ENCODE assay signal across 8 cellular contexts in the genomic region with DNA sequence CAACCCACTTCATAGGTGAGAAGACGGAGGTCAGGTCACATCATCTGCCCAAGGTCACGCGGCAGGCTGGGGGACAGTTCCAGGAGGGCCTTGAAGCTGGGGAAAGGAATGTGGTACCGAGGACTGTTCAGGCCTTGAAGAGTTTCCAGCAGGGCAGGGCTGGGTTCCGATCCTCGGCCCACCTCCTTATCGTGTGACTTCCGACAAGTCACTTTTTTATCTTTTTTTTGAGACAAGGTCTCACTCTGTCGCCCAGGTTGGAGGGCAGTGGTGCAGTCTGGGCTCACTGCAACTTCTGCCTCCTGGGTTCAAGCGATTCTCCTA. TPM values are rescaled to one million over a fixed set of nuclear protein-coding genes. Genes with fewer than 3 reads are reported as not detected.
A peak's percentile ranks its signal among the peaks of the same experiment; 100 is the strongest.
DNase-seq lines count a peak whose midpoint lies in the region; ATAC-seq and TF ChIP-seq lines count a peak whose summit lies in the region.

No MANE protein-coding gene starts in this region.

- no peak for TF ChIP-seq CTCF in epithelial cell of proximal tubule (conservative IDR thresholded peaks at IDR 0.05; ENCODE audit: low read depth, low read length)

- ATAC-seq in GM21390 (IDR thresholded peaks at IDR 0.05; ENCODE audit: unreplicated experiment) (no peak), HG03571 (IDR thresholded peaks at IDR 0.05; ENCODE audit: unreplicated experiment) (no peak)

- no peaks in the 10 kb centered on the region for H3K27me3 ChIP-seq in SJCRH30
- no peaks in the 10 kb centered on the region for H3K27me3 ChIP-seq in neuron (ENCODE audit: insufficient read depth, low read length)

- no peak overlapping the region for H2AFZ ChIP-seq in neuron (ENCODE audit: low read depth, low read length)

- peak overlapping the region; percentile 48 for H3K27ac ChIP-seq in SJCRH30

- DNase-seq in EH (ENCODE audit: low read depth) (peak; percentile 45), SJCRH30 (no peak), epithelial cell of proximal tubule (ENCODE audit: low read depth) (no peak), AML-193 (lab: John Stamatoyannopoulos, UW) (no peak)
- no peak for DNase-seq in central memory CD4-positive, alpha-beta T cell

- H3K9me3 ChIP-seq in SJCRH30 (replicated peaks): no peaks in the 10 kb centered on the region
- no peaks in the 10 kb centered on the region for H3K9me3 ChIP-seq in neuron (ENCODE audit: low read length)

- H3K4me1 ChIP-seq in SJCRH30 (no peaks in the 10 kb centered on the region), neuron (ENCODE audit: insufficient read depth, low read length) (peaks cover 14% of the 10 kb centered on the region)

- H3K36me3 ChIP-seq in SJCRH30 (no peaks in the 10 kb centered on the region; the same call in 1 of the 2 replicates), neuron (ENCODE audit: insufficient read depth, low read length) (peaks cover 21% of the 10 kb centered on the region)

- H3K4me3 ChIP-seq in SJCRH30: peak overlapping the region; percentile 92
- H3K4me3 ChIP-seq in epithelial cell of proximal tubule (ENCODE audit: low read depth, low read length): peak overlapping the region; percentile 86
- peak overlapping the region; percentile 90 for H3K4me3 ChIP-seq in neuron (ENCODE audit: low read length)

RNA-seq across cellular contexts. Expression of gene NDUFS8, which starts 0.6 kb away (rescaled TPM):
- 77.7 and 103 TPM in 2 replicates for total RNA-seq in SJCRH30 (2014; rRNA removed; shearing (Covaris generic))
- 240 and 345 TPM in 2 replicates for total RNA-seq in epithelial cell of proximal tubule

RNA-seq across cellular contexts. Expression of gene TCIRG1, which starts 7.7 kb away (rescaled TPM):
- 2.7 and 6.1 TPM in 2 replicates for total RNA-seq in SJCRH30 (2014; rRNA removed; shearing (Covaris generic))
- 100 and 156 TPM in 2 replicates for total RNA-seq in epithelial cell of proximal tubule

RNA-seq across cellular contexts. Expression of gene ALDH3B1, which starts 21.0 kb away (rescaled TPM):
- total RNA-seq in SJCRH30 (2014; rRNA removed; shearing (Covaris generic)): 0.51 and 0.53 TPM in 2 replicates
- total RNA-seq in epithelial cell of proximal tubule: 3.9 and 4.4 TPM in 2 replicates

RNA-seq across cellular contexts. Expression of gene UNC93B1, which starts 27.2 kb away (rescaled TPM):
- total RNA-seq in SJCRH30 (2014; rRNA removed; shearing (Covaris generic)): not detected in 2 replicates
- 16.3 and 37.4 TPM in 2 replicates for total RNA-seq in epithelial cell of proximal tubule

Comparison
In these comparisons a context has a peak if more than half of its experiments do, and no peak if none do; other contexts are left out.
1. RNA of gene TCIRG1, which starts 7.7 kb away (total RNA-seq): 100 to 156 TPM in epithelial cell of proximal tubule; 2.7 to 6.1 TPM in SJCRH30; every median in the first group is over 10 times any median in the second.
2. Peak in every context shown above with its lines, with median percentiles within 50 percentile points of each other: H3K4me3 ChIP-seq.